Comparison of ENCODE assay signal across 16 cellular contexts in genomic region chr14:89814126-89814525, GRCh38.
A peak's percentile ranks its signal among the peaks of the same experiment; 100 is the strongest.
DNase-seq lines count a peak whose midpoint lies in the region; ATAC-seq and TF ChIP-seq lines count a peak whose summit lies in the region.
"Had no signal": no experiment of that assay in that cellular context is flagged by ENCODE, and none has a peak within 500 bp of the region (broad histone marks: within the 10 kb centered on the region; RNA-seq: fewer than 3 reads in every experiment).

No MANE protein-coding gene starts in this region.

- 30 to 35% methylated on average over 11 of the region's 11 CpGs for WGBS in aorta, 2 donors

- H3K9me3 ChIP-seq in aorta (ENCODE audit: control insufficient read depth, low read length) = no peaks in the 10 kb centered on the region
- H3K9me3 ChIP-seq: A549; BLaER1 treated with 17β-estradiol and CSF1 and Interleukin-3, amounts not matched to agents 10 nM and 100 nM had no signal

- H3K36me3 Mint-ChIP-seq in nephron (ENCODE audit: low read depth) = no peaks in the 10 kb centered on the region

- TF ChIP-seq CTCF in nephron (IDR thresholded peaks at IDR 0.05; ENCODE audit: unreplicated experiment in 3 of 3) = no peak

- H3K27ac Mint-ChIP-seq in nephron = peak overlapping the region; percentile 5 to 81 (median 9)

- H3K4me3 Mint-ChIP-seq in nephron = no peak overlapping the region

- H3K9me3 Mint-ChIP-seq in nephron = no peaks in the 10 kb centered on the region

- no peak overlapping the region for H3K4me3 ChIP-seq in aorta (ENCODE audit: low read length in 2 of 2)
- H3K4me3 ChIP-seq: A549; BLaER1 treated with 17β-estradiol and CSF1 and Interleukin-3, amounts not matched to agents 10 nM and 100 nM had no signal

- H3K27ac ChIP-seq in epithelial cell of prostate (peak overlapping the region; percentile 22), aorta (ENCODE audit: low read depth in 1 of 2, low read length in 2 of 2) (peak overlapping the region; percentile 68 to 97)
- H3K27ac ChIP-seq: A549; BLaER1 treated with 17β-estradiol and CSF1 and Interleukin-3, amounts not matched to agents 10 nM and 100 nM had no signal

- ATAC-seq in left ventricle myocardium superior = peak; percentile 14
- ATAC-seq in Right ventricle myocardium inferior = no peak
- ATAC-seq in aorta (ENCODE audit: low FRiP score) = peak; percentile 50

- H3K4me1 Mint-ChIP-seq in nephron = peaks cover 49% of the 10 kb centered on the region

- intact Hi-C loops in left ventricle myocardium superior (cut with micrococcal nuclease) (no loop called here), Right ventricle myocardium inferior (cut with DNase I) (no loop called here), aorta (cut with DNase I) (loop anchor here in 1 of 2 donors (5.0 to 10.0 kb wide), 3 partner anchors 101 to 397 kb away; partner anchors contain the start of gene FOXN3)

- H3K4me1 ChIP-seq in aorta (ENCODE audit: control insufficient read depth in 1 of 2, insufficient read depth in 2 of 2, low read length in 2 of 2) = peaks cover 0 to 3% of the 10 kb centered on the region in 2 donors
- H3K4me1 ChIP-seq: BLaER1 treated with 17β-estradiol and CSF1 and Interleukin-3, amounts not matched to agents 10 nM and 100 nM had no signal

- DNase-seq in left ventricle myocardium superior (no peak), Right ventricle myocardium inferior (ENCODE audit: missing footprints) (no peak), epithelial cell of prostate (ENCODE audit: low read depth, low spot score) (no peak), aorta (peak in 1 of 2 donors; percentile 61), retina (no peak), mucosa of gallbladder (ENCODE audit: low spot score) (no peak), KG1 (lab: John Stamatoyannopoulos, UW) (no peak)
- DNase-seq: foreskin melanocyte, GOT3, midbrain, NCI-H1417, NCI-H2171, NCI-H526 had no signal

- no peaks in the 10 kb centered on the region for H3K27me3 Mint-ChIP-seq in nephron (ENCODE audit: low read depth)

- no peaks in the 10 kb centered on the region for H3K36me3 ChIP-seq in aorta (ENCODE audit: control insufficient read depth in 1 of 2, insufficient read depth in 2 of 2, low read length in 1 of 2)
- H3K36me3 ChIP-seq: BLaER1 treated with 17β-estradiol and CSF1 and Interleukin-3, amounts not matched to agents 10 nM and 100 nM had no signal

- H3K27me3 ChIP-seq in aorta (ENCODE audit: control insufficient read depth in 1 of 2, insufficient read depth in 2 of 2, low read length in 1 of 2) = no peaks in the 10 kb centered on the region
- H3K27me3 ChIP-seq: BLaER1 treated with 17β-estradiol and CSF1 and Interleukin-3, amounts not matched to agents 10 nM and 100 nM had no signal
